Comparison of ENCODE assay signal across 8 cellular contexts in the genomic region with DNA sequence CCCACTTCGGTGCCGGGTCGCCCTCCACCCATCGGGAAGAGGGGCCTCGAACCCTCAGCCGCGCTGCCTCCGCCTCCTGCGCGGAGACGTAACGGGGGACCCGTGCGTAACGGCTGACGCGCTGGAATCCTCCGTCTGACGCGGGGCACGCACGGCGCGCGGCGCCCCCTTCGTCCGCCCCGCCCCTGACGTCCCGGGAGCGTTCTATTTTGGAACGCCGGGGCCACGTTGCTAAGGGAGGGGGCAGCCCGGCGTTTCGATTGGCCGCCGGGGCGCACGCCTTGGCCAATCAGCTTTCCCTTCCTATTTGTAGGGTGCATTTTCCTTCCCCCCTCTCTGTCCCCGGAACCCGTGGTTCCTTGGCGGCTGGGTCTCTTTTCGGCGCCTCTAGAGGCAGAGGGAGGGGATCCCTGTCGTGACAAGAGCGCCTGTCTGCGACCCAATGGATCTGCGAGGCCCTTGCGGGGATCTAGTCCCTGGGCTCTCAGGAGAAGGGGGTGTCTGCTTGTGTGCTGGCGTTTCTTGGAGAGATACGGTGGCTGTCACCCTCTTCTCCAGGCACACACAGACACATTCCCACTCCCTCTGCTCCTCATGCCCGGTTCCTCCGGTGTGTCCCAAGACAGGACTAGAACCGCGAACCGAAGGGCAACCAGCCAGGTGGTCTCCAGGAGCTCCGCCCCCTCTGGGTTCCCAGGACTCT. TPM values are rescaled to one million over a fixed set of nuclear protein-coding genes. Genes with fewer than 3 reads are reported as not detected.
DNase-seq lines count a peak whose midpoint lies in the region; ATAC-seq and TF ChIP-seq lines count a peak whose summit lies in the region.

No MANE protein-coding gene starts in this region.

- 0 to 1% (median 0%) methylated on average over 47 to 60 of the region's 60 CpGs for WGBS in psoas muscle, 3 donors
- WGBS in urinary bladder = under 1% methylated on average over 59 of the region's 60 CpGs

- H3K4me1 ChIP-seq in left ventricle myocardium inferior (peaks cover 47% of the 10 kb centered on the region), psoas muscle (peaks cover 13% of the 10 kb centered on the region), urinary bladder (ENCODE audit: insufficient read depth) (no peaks in the 10 kb centered on the region)

- no peaks in the 10 kb centered on the region for H3K36me3 ChIP-seq in left ventricle myocardium inferior
- H3K36me3 ChIP-seq in psoas muscle (ENCODE audit: insufficient read depth in 1 of 2, low read depth in 1 of 2) = no peaks in the 10 kb centered on the region
- H3K36me3 ChIP-seq in urinary bladder (ENCODE audit: insufficient read depth) = no peaks in the 10 kb centered on the region

- peak overlapping the region; percentile 95 for H3K27ac ChIP-seq in left ventricle myocardium inferior (replicated peaks)
- H3K27ac ChIP-seq in psoas muscle = peak overlapping the region; percentile 88
- H3K27ac ChIP-seq in urinary bladder (ENCODE audit: low read depth) = peak overlapping the region; percentile 76

- intact Hi-C loops in left ventricle myocardium inferior (cut with micrococcal nuclease) (no loop called here), psoas muscle (cut with DNase I) (no loop called here)

- DNase-seq in NCI-H146 (lab: John Stamatoyannopoulos, UW) (peak; percentile 85), T-helper 1 cell (peak; percentile 62 to 98 (median 77)), amniotic stem cell (lab: John Stamatoyannopoulos, UW) (peak; percentile 59), left ventricle myocardium inferior (peak; percentile 94), psoas muscle (peak; percentile 94 to 96)

- ATAC-seq in HG02852 (IDR thresholded peaks at IDR 0.05; ENCODE audit: unreplicated experiment) = peak; percentile 60
- peak; percentile 90 to 92 (median 90) for ATAC-seq in psoas muscle

- H3K27me3 ChIP-seq in left ventricle myocardium inferior (ENCODE audit: low read depth) = peaks cover 29% of the 10 kb centered on the region
- H3K27me3 ChIP-seq in psoas muscle (ENCODE audit: insufficient read depth in 3 of 3, low read length in 2 of 3) = no peaks in the 10 kb centered on the region

- TF ChIP-seq CTCF in GM12872 (IDR thresholded peaks at IDR 0.05; ENCODE audit: insufficient read depth, low read depth, low read length) (0 out of 3 replicates have a peak, but pooled peaks have one; percentile 13), left ventricle myocardium inferior (IDR thresholded peaks at IDR 0.05; ENCODE audit: borderline replicate concordance) (no peak), psoas muscle (IDR thresholded peaks at IDR 0.05) (no peak)

- H3K9me3 ChIP-seq in left ventricle myocardium inferior (replicated peaks) (no peaks in the 10 kb centered on the region), psoas muscle (no peaks in the 10 kb centered on the region)

- peak overlapping the region; percentile 81 for H3K4me3 ChIP-seq in left ventricle myocardium inferior
- peak overlapping the region; percentile 86 for H3K4me3 ChIP-seq in psoas muscle
- peak overlapping the region; percentile 48 for H3K4me3 ChIP-seq in urinary bladder (ENCODE audit: low read depth, low read length)

RNA-seq across cellular contexts. Expression of gene FOSB, which starts 1.5 kb away (rescaled TPM):
- total RNA-seq in left ventricle myocardium inferior = 0.33 TPM
- 1 to 10 TPM in 3 of 4 donors, under 1 TPM in 1; 0.32 to 9.4 (median 1.7) TPM for total RNA-seq in psoas muscle
- 1 to 10 TPM in 1 of 3 donors, under 1 TPM in 2; 0.41 to 5.4 (median 0.65) TPM for polyA plus RNA-seq in psoas muscle
- 10.4 TPM for total RNA-seq in urinary bladder
- 128 TPM for polyA plus RNA-seq in urinary bladder

RNA-seq across cellular contexts. Expression of gene RTN2, which starts 27.6 kb away (rescaled TPM):
- 19.1 TPM for total RNA-seq in left ventricle myocardium inferior
- 100 to 1,000 TPM; 214 to 272 (median 242) TPM for total RNA-seq in psoas muscle
- 100 to 1,000 TPM in 1 of 3 donors, 10 to 100 TPM in 2; 46.6 to 199 (median 85.8) TPM for polyA plus RNA-seq in psoas muscle
- 6.0 TPM for total RNA-seq in urinary bladder
- 34.9 TPM for polyA plus RNA-seq in urinary bladder

RNA-seq across cellular contexts. Expression of gene PPM1N, which starts 29.0 kb away (rescaled TPM):
- total RNA-seq in left ventricle myocardium inferior (0.19 TPM), psoas muscle (under 1 TPM in 1 of 4 donors, not detected in 3; 0.60 TPM), urinary bladder (0.53 TPM)
- polyA plus RNA-seq in psoas muscle (under 1 TPM; 0.29 to 0.90 (median 0.31) TPM), urinary bladder (5.3 TPM)

RNA-seq across cellular contexts. Expression of gene VASP, which starts 38.0 kb away (rescaled TPM):
- 32.8 TPM for total RNA-seq in left ventricle myocardium inferior
- total RNA-seq in psoas muscle = 10 to 100 TPM; 14.2 to 32.8 (median 23.2) TPM
- 10 to 100 TPM; 13.5 to 76.3 (median 14.6) TPM for polyA plus RNA-seq in psoas muscle
- 42.6 TPM for total RNA-seq in urinary bladder
- polyA plus RNA-seq in urinary bladder = 174 TPM

RNA-seq across cellular contexts. Expression of gene ERCC1, which starts 45.6 kb away (rescaled TPM):
- total RNA-seq in left ventricle myocardium inferior = 108 TPM
- 100 to 1,000 TPM in 1 of 4 donors, 10 to 100 TPM in 3; 59.5 to 145 (median 74.2) TPM for total RNA-seq in psoas muscle
- polyA plus RNA-seq in psoas muscle = 1,000 to 10,000 TPM in 1 of 3 donors, 10 to 100 TPM in 2; 84.6 to 2,153 (median 96.4) TPM
- total RNA-seq in urinary bladder = 64.0 TPM
- polyA plus RNA-seq in urinary bladder = 50.3 TPM

Comparison
In these comparisons a context has a peak if more than half of its experiments do, and no peak if none do; other contexts are left out.
1. Peak in every context shown above with its lines: DNase-seq, ATAC-seq, H3K4me3 ChIP-seq and H3K27ac ChIP-seq.
2. RNA of gene RTN2, which starts 27.6 kb away (total RNA-seq): 214 to 272 TPM in psoas muscle; 19.1 TPM in left ventricle myocardium inferior (single experiment) and 6.0 TPM in urinary bladder (single experiment); every median in the first group is over 10 times any median in the second.